In genomic region chr1:48127735-48128685, GRCh38 we compare ENCODE assay signal across 24 cellular contexts.
"Had no signal": no experiment of that assay in that cellular context is flagged by ENCODE, and none has a peak within 500 bp of the region (broad histone marks: within the 10 kb centered on the region; RNA-seq: fewer than 3 reads in every experiment).

No MANE protein-coding gene starts in this region.

- DNase-seq: colonic mucosa; dermis blood vessel endothelial cell; gastrocnemius medialis; glutamatergic neuron; islet precursor cell; left cardiac atrium; left ventricle myocardium inferior; lower lobe of right lung; mesenchymal stem cell; naive thymus-derived CD4-positive, alpha-beta T cell; nephron progenitor cell; retina; spleen; stimulated activated CD4-positive, alpha-beta T cell treated with anti-CD3 and anti-CD28 coated beads, Interleukin-15, amount 100 ng/mL, for 24 hours; stimulated activated CD4-positive, alpha-beta T cell treated with anti-CD3 and anti-CD28 coated beads, Interleukin-1b, Interleukin-23, amount 100 ng/mL, for 48 hours; stimulated activated CD4-positive, alpha-beta T cell treated with anti-CD3 and anti-CD28 coated beads, Interleukin-4, amount 100 ng/mL, for 24 hours; stimulated activated naive CD8-positive, alpha-beta T cell treated with anti-CD3 and anti-CD28 coated beads, Interleukin-15, amount 100 ng/mL, for 72 hours; testis; upper lobe of right lung had no signal

- ATAC-seq: gastrocnemius medialis; left cardiac atrium; lower lobe of right lung; naive thymus-derived CD4-positive, alpha-beta T cell; sciatic nerve; stimulated activated memory B cell treated with anti-CD40 and anti-IgM and Interleukin-4, amounts not matched to agents 10 μg/mL and 1 μg/mL and 100 μg/mL, for 72 hours; stimulated activated naive CD8-positive, alpha-beta T cell treated with anti-CD3 and anti-CD28 coated beads, Interleukin-15, amount 100 ng/mL, for 72 hours; upper lobe of right lung had no signal

- H2AFZ ChIP-seq: parathyroid adenoma had no signal

- H3K79me2 ChIP-seq: parathyroid adenoma had no signal

- H3K4me1 ChIP-seq: colonic mucosa, gastrocnemius medialis, left ventricle myocardium inferior, lower lobe of right lung, parathyroid adenoma, prostate gland, spleen, testis, tibial nerve, upper lobe of right lung had no signal

- H3K36me3 ChIP-seq: colonic mucosa, gastrocnemius medialis, left ventricle myocardium inferior, lower lobe of right lung, prostate gland, spleen, tibial nerve, upper lobe of right lung had no signal

- H3K27me3 ChIP-seq: colonic mucosa, gastrocnemius medialis, spleen, testis, tibial nerve, upper lobe of right lung had no signal

- H3K9ac ChIP-seq: parathyroid adenoma had no signal

- H3K9me3 ChIP-seq: colonic mucosa, gastrocnemius medialis, lower lobe of right lung, prostate gland, testis, tibial nerve, upper lobe of right lung had no signal

- H3K4me3 ChIP-seq: colonic mucosa, gastrocnemius medialis, left ventricle myocardium inferior, lower lobe of right lung, prostate gland, spleen, testis, tibial nerve, upper lobe of right lung had no signal

- H3K27ac ChIP-seq: colonic mucosa, gastrocnemius medialis, left ventricle myocardium inferior, lower lobe of right lung, parathyroid adenoma, prostate gland, spleen, testis, tibial nerve, upper lobe of right lung had no signal
